27 cellular contexts compared by ENCODE assay signal in the genomic region with DNA sequence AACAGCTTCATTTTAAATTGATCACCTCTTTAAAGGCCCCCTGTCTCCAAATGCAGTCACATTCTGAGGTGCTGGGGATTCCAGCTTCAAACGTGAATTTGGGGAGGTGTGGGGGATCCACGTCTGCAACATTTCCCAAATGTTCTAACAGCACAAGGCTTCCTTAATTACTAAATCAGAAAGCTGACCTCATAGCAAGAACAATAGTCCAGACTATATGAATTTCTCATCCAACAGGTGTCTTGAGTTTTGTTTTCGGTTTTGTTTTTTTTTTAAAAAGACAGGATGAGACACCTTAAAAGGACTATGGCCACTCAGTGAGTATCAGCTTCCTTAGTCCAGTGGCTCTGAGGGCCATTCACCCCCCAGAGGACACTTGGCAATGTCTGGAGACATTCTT. TPM values are rescaled to one million over a fixed set of nuclear protein-coding genes. Genes with fewer than 3 reads are reported as not detected.
DNase-seq lines count a peak whose midpoint lies in the region; ATAC-seq and TF ChIP-seq lines count a peak whose summit lies in the region.
"Had no signal": no experiment of that assay in that cellular context is flagged by ENCODE, and none has a peak within 500 bp of the region (broad histone marks: within the 10 kb centered on the region; RNA-seq: fewer than 3 reads in every experiment).

No MANE protein-coding gene starts in this region.

- TF ChIP-seq POLR2A in gastroesophageal sphincter (IDR thresholded peaks at IDR 0.05), result no peak

- H3K27ac Mint-ChIP-seq in type B pancreatic cell, result peak overlapping the region; percentile 41
- H3K27ac Mint-ChIP-seq: activated CD4-positive, alpha-beta T cell treated with anti-CD3 and anti-CD28 coated beads, Interleukin-2, amount 10 ng/mL, durations not matched to agents 7 days and 5 days; activated naive CD8-positive, alpha-beta T cell treated with anti-CD3 and anti-CD28 coated beads, Interleukin-2, amount 50 U/mL, for 24 hours; naive B cell had no signal

- no peaks in the 10 kb centered on the region for H3K27me3 Mint-ChIP-seq in type B pancreatic cell
- H3K27me3 Mint-ChIP-seq: activated CD4-positive, alpha-beta T cell treated with anti-CD3 and anti-CD28 coated beads, Interleukin-2, amount 10 ng/mL, durations not matched to agents 7 days and 5 days; activated naive CD8-positive, alpha-beta T cell treated with anti-CD3 and anti-CD28 coated beads, Interleukin-2, amount 50 U/mL, for 24 hours had no signal

- TF ChIP-seq CTCF in gastroesophageal sphincter (IDR thresholded peaks at IDR 0.05) (no peak), type B pancreatic cell (conservative IDR thresholded peaks at IDR 0.05) (no peak)

- H3K4me3 ChIP-seq in gastroesophageal sphincter, result no peak overlapping the region
- H3K4me3 ChIP-seq: gastrocnemius medialis, K562, left ventricle myocardium inferior, tibial artery had no signal

- DNase-seq in type B pancreatic cell (ENCODE audit: extremely low spot score, unreplicated experiment) (no peak), occipital lobe (lab: John Stamatoyannopoulos, UW) (no peak)
- DNase-seq: activated CD4-positive, alpha-beta T cell treated with anti-CD3 and anti-CD28 coated beads, Interleukin-2, amount 10 ng/mL, durations not matched to agents 7 days and 5 days; activated naive CD8-positive, alpha-beta T cell treated with anti-CD3 and anti-CD28 coated beads, Interleukin-2, amount 50 U/mL, for 24 hours; activated T-cell treated with anti-CD3 and anti-CD28 coated beads, Interleukin-2, amount 50 U/mL, for 4 hours; central memory CD4-positive, alpha-beta T cell; gastrocnemius medialis; H9; left ventricle myocardium inferior; naive B cell; NCI-H1105 treated with DMSO at 0.1 percent for 48 hours; NCI-H1930; NCI-H524; NK-92 treated with Interleukin-12 subunit alpha and Interleukin-12 subunit beta, amount 100 ng/mL, for 24 hours; SHP77; stimulated activated CD4-positive, alpha-beta T cell treated with anti-CD3 and anti-CD28 coated beads, Interleukin-15, amount 100 ng/mL, for 24 hours; stimulated activated naive CD4-positive, alpha-beta T cell treated with Interleukin-2 at 50 U/mL for 16 hours; T1000; tibial artery had no signal

- no peaks in the 10 kb centered on the region for H3K9me3 ChIP-seq in gastroesophageal sphincter
- H3K9me3 ChIP-seq: gastrocnemius medialis, tibial artery had no signal

- no peaks in the 10 kb centered on the region for H3K36me3 ChIP-seq in gastroesophageal sphincter
- H3K36me3 ChIP-seq: gastrocnemius medialis, left ventricle myocardium inferior, tibial artery had no signal

- peaks cover 16% of the 10 kb centered on the region for H3K36me3 Mint-ChIP-seq in type B pancreatic cell
- H3K36me3 Mint-ChIP-seq: CD14-positive monocyte, naive B cell had no signal

- TF ChIP-seq EP300 in gastroesophageal sphincter (IDR thresholded peaks at IDR 0.05), result no peak

- H3K27ac ChIP-seq in gastroesophageal sphincter, result peak overlapping the region in 3 of 4 donors; percentile 47 to 75 (median 54)
- H3K27ac ChIP-seq: gastrocnemius medialis, left ventricle myocardium inferior, tibial artery had no signal

- no peaks in the 10 kb centered on the region for H3K27me3 ChIP-seq in gastroesophageal sphincter
- H3K27me3 ChIP-seq: gastrocnemius medialis, tibial artery had no signal

- no peaks in the 10 kb centered on the region for H3K9me3 Mint-ChIP-seq in type B pancreatic cell
- H3K9me3 Mint-ChIP-seq: activated CD4-positive, alpha-beta T cell treated with anti-CD3 and anti-CD28 coated beads, Interleukin-2, amount 10 ng/mL, durations not matched to agents 7 days and 5 days; activated naive CD8-positive, alpha-beta T cell treated with anti-CD3 and anti-CD28 coated beads, Interleukin-2, amount 50 U/mL, for 24 hours; activated T-cell treated with anti-CD3 and anti-CD28 coated beads, Interleukin-2, amount 50 U/mL, for 4 hours had no signal

- peaks cover 0 to 73% (median 9%) of the 10 kb centered on the region in 3 donors for H3K4me1 ChIP-seq in gastroesophageal sphincter

- H3K4me3 Mint-ChIP-seq in type B pancreatic cell, result no peak overlapping the region
- H3K4me3 Mint-ChIP-seq: activated CD4-positive, alpha-beta T cell treated with anti-CD3 and anti-CD28 coated beads, Interleukin-2, amount 10 ng/mL, durations not matched to agents 7 days and 5 days; activated naive CD8-positive, alpha-beta T cell treated with anti-CD3 and anti-CD28 coated beads, Interleukin-2, amount 50 U/mL, for 24 hours; activated T-cell treated with anti-CD3 and anti-CD28 coated beads, Interleukin-2, amount 50 U/mL, for 4 hours; CD14-positive monocyte; H9; naive B cell had no signal

- H3K4me1 Mint-ChIP-seq in type B pancreatic cell (ENCODE audit: unreplicated experiment), result peaks cover 28% of the 10 kb centered on the region
- H3K4me1 Mint-ChIP-seq: activated CD4-positive, alpha-beta T cell treated with anti-CD3 and anti-CD28 coated beads, Interleukin-2, amount 10 ng/mL, durations not matched to agents 7 days and 5 days; activated naive CD8-positive, alpha-beta T cell treated with anti-CD3 and anti-CD28 coated beads, Interleukin-2, amount 50 U/mL, for 24 hours; CD14-positive monocyte; naive B cell had no signal

- WGBS in gastroesophageal sphincter (ENCODE audit: low coverage in 1 of 2), 2 donors, result 83 to 89% methylated on average over 1 to 2 of the region's 3 CpGs

- ATAC-seq in GM19395 (IDR thresholded peaks at IDR 0.05; ENCODE audit: unreplicated experiment), result peak; percentile 66
- ATAC-seq in HG03095 (IDR thresholded peaks at IDR 0.05; ENCODE audit: unreplicated experiment), result peak; percentile 57
- ATAC-seq in gastroesophageal sphincter, result no peak
- ATAC-seq in GM19455 (IDR thresholded peaks at IDR 0.05; ENCODE audit: unreplicated experiment), result no peak
- ATAC-seq in GM18907 (IDR thresholded peaks at IDR 0.05; ENCODE audit: unreplicated experiment), result no peak
- ATAC-seq: activated naive CD8-positive, alpha-beta T cell treated with anti-CD3 and anti-CD28 coated beads, Interleukin-2, amount 50 U/mL, for 24 hours; activated T-cell treated with anti-CD3 and anti-CD28 coated beads, Interleukin-2, amount 50 U/mL, for 4 hours; gastrocnemius medialis; K562 had no signal

RNA-seq across cellular contexts. Expression of a gene that starts 11.5 kb away (rescaled TPM):
- total RNA-seq in gastroesophageal sphincter (10 to 100 TPM; 49.3 to 80.2 (median 57.7) TPM), type B pancreatic cell (ENCODE audit: low replicate concordance) (43.5 and 55.8 TPM in 2 replicates), occipital lobe (260 TPM)

RNA-seq across cellular contexts. Expression of a gene that starts 45.7 kb away (rescaled TPM):
- total RNA-seq in gastroesophageal sphincter (not detected), type B pancreatic cell (ENCODE audit: low replicate concordance) (12.6 and 32.5 TPM in 2 replicates), occipital lobe (0.16 TPM)
- total RNA-seq: gastrocnemius medialis, HT1080 had no signal

Comparison
In these comparisons a context has a peak if more than half of its experiments do, and no peak if none do; other contexts are left out.
1. ATAC-seq: peak in GM19395 (single experiment) and HG03095 (single experiment); none in gastroesophageal sphincter (single experiment), GM19455 (single experiment) and GM18907 (single experiment).
2. RNA of a gene that starts 45.7 kb away (total RNA-seq): 12.6 to 32.5 TPM in type B pancreatic cell; 0.16 TPM in occipital lobe (single experiment) and not detected in gastroesophageal sphincter; every median in the first group is over 10 times any median in the second.